ENCODE assay signal across 29 cellular contexts in the genomic region with DNA sequence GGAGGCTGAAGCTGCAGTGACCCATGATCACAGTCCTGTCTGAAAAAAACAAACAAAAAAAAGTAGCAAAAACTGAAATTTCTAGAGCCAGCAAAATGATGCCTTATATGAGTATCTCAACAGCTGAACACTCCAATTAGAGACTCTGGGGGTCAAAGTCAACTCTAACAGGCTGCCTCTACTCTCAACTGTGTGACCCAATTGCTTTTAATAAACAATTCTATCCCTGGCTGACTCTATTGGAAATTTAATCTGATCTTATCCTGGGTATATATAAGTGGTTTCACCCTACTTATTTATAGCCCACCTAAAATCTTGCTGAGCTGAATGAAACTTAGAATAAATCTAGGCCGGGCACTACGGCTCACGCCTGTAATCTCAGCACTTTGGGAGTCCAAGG.
"Had no signal": no experiment of that assay in that cellular context is flagged by ENCODE, and none has a peak within 500 bp of the region (broad histone marks: within the 10 kb centered on the region; RNA-seq: fewer than 3 reads in every experiment).

No MANE protein-coding gene starts in this region.

- H3K27me3 Mint-ChIP-seq: activated CD4-positive, alpha-beta memory T cell treated with anti-CD3 and anti-CD28 coated beads, Interleukin-2, amount 10 ng/mL, durations not matched to agents 7 days and 5 days; activated CD8-positive, alpha-beta memory T cell treated with anti-CD3 and anti-CD28 coated beads, Interleukin-2, amount 10 ng/mL, durations not matched to agents 7 days and 5 days; activated naive CD8-positive, alpha-beta T cell treated with anti-CD3 and anti-CD28 coated beads, Interleukin-2, amount 50 U/mL, for 24 hours; central memory CD8-positive, alpha-beta T cell had no signal

- H3K27ac Mint-ChIP-seq: activated CD4-positive, alpha-beta memory T cell treated with anti-CD3 and anti-CD28 coated beads, Interleukin-2, amount 10 ng/mL, durations not matched to agents 7 days and 5 days; activated CD8-positive, alpha-beta memory T cell treated with anti-CD3 and anti-CD28 coated beads, Interleukin-2, amount 10 ng/mL, durations not matched to agents 7 days and 5 days; activated naive CD4-positive, alpha-beta T cell treated with anti-CD3 and anti-CD28 coated beads for 36 hours; activated naive CD8-positive, alpha-beta T cell treated with anti-CD3 and anti-CD28 coated beads, Interleukin-2, amount 50 U/mL, for 24 hours; activated T-helper 2 cell treated with anti-CD3 and anti-CD28 coated beads, Interferon-gamma antibody, Interleukin-2, Interleukin-4, amounts not matched to agents 10 μg/mL and 5 μg/mL and 100 μg/mL, durations not matched to agents 14 hours and 24 hours and 36 hours had no signal

- H3K27me3 ChIP-seq: brain microvascular endothelial cell had no signal

- ATAC-seq: activated CD8-positive, alpha-beta memory T cell treated with anti-CD3 and anti-CD28 coated beads, Interleukin-2, amount 10 ng/mL, durations not matched to agents 7 days and 5 days; activated naive CD4-positive, alpha-beta T cell treated with anti-CD3 and anti-CD28 coated beads, Interleukin-2, amount 50 U/mL, for 72 hours; activated naive CD8-positive, alpha-beta T cell treated with anti-CD3 and anti-CD28 coated beads, Interleukin-2, amount 50 U/mL, for 24 hours had no signal

- H3K4me3 Mint-ChIP-seq: activated CD4-positive, alpha-beta memory T cell treated with anti-CD3 and anti-CD28 coated beads, Interleukin-2, amount 10 ng/mL, durations not matched to agents 7 days and 5 days; activated CD8-positive, alpha-beta memory T cell treated with anti-CD3 and anti-CD28 coated beads, Interleukin-2, amount 10 ng/mL, durations not matched to agents 7 days and 5 days; activated naive CD4-positive, alpha-beta T cell treated with anti-CD3 and anti-CD28 coated beads for 36 hours; activated naive CD8-positive, alpha-beta T cell treated with anti-CD3 and anti-CD28 coated beads, Interleukin-2, amount 50 U/mL, for 24 hours; central memory CD8-positive, alpha-beta T cell had no signal

- DNase-seq: activated CD4-positive, alpha-beta memory T cell treated with anti-CD3 and anti-CD28 coated beads, Interleukin-2, amount 10 ng/mL, durations not matched to agents 7 days and 5 days; activated CD4-positive, alpha-beta T cell treated with anti-CD3 and anti-CD28 coated beads for 1 hour; activated CD4-positive, alpha-beta T cell treated with anti-CD3 and anti-CD28 coated beads for 48 hours; activated CD4-positive, CD25-positive, alpha-beta regulatory T cell; activated CD8-positive, alpha-beta memory T cell treated with anti-CD3 and anti-CD28 coated beads for 24 hours; activated CD8-positive, alpha-beta memory T cell treated with anti-CD3 and anti-CD28 coated beads, Interleukin-2, amount 10 ng/mL, durations not matched to agents 7 days and 5 days; activated CD8-positive, alpha-beta memory T cell treated with anti-CD3 and anti-CD28 coated beads, Interleukin-2, amount 50 U/mL, for 48 hours; activated gamma-delta T cell treated with Interleukin-2 at 50 U/mL for 16 hours; activated naive CD4-positive, alpha-beta T cell treated with anti-CD3 and anti-CD28 coated beads for 36 hours; activated naive CD8-positive, alpha-beta T cell treated with anti-CD3 and anti-CD28 coated beads, Interleukin-2, amount 50 U/mL, for 24 hours; anterior cingulate cortex; brain microvascular endothelial cell; Karpas-422; KBM-7; NCI-H1105; NCI-H1417 treated with DMSO at 0.1 percent for 48 hours; NCI-H187 treated with DMSO at 0.1 percent for 48 hours; NCI-H2081; NCI-H226; NCI-H446 treated with DMSO at 0.1 percent for 48 hours; NCI-H524 treated with DMSO at 0.1 percent for 48 hours; NK-92 treated with Interleukin-12 subunit alpha and Interleukin-12 subunit beta, amount 100 ng/mL, for 24 hours; Right ventricle myocardium superior; SW 1271; T1000; WERI-Rb-1 had no signal

- H3K9me3 Mint-ChIP-seq: activated naive CD4-positive, alpha-beta T cell treated with anti-CD3 and anti-CD28 coated beads for 36 hours; activated naive CD4-positive, alpha-beta T cell treated with anti-CD3 and anti-CD28 coated beads, Interleukin-2, amount 50 U/mL, for 72 hours; activated naive CD8-positive, alpha-beta T cell treated with anti-CD3 and anti-CD28 coated beads, Interleukin-2, amount 50 U/mL, for 24 hours; activated T-helper 2 cell treated with anti-CD3 and anti-CD28 coated beads, Interferon-gamma antibody, Interleukin-2, Interleukin-4, amounts not matched to agents 10 μg/mL and 5 μg/mL and 100 μg/mL, durations not matched to agents 14 hours and 24 hours and 36 hours; central memory CD8-positive, alpha-beta T cell had no signal

- H3K27ac ChIP-seq: brain microvascular endothelial cell had no signal

- H3K4me1 Mint-ChIP-seq: activated CD4-positive, alpha-beta memory T cell treated with anti-CD3 and anti-CD28 coated beads, Interleukin-2, amount 10 ng/mL, durations not matched to agents 7 days and 5 days had no signal
